8 cellular contexts compared by ENCODE assay signal in the genomic region with DNA sequence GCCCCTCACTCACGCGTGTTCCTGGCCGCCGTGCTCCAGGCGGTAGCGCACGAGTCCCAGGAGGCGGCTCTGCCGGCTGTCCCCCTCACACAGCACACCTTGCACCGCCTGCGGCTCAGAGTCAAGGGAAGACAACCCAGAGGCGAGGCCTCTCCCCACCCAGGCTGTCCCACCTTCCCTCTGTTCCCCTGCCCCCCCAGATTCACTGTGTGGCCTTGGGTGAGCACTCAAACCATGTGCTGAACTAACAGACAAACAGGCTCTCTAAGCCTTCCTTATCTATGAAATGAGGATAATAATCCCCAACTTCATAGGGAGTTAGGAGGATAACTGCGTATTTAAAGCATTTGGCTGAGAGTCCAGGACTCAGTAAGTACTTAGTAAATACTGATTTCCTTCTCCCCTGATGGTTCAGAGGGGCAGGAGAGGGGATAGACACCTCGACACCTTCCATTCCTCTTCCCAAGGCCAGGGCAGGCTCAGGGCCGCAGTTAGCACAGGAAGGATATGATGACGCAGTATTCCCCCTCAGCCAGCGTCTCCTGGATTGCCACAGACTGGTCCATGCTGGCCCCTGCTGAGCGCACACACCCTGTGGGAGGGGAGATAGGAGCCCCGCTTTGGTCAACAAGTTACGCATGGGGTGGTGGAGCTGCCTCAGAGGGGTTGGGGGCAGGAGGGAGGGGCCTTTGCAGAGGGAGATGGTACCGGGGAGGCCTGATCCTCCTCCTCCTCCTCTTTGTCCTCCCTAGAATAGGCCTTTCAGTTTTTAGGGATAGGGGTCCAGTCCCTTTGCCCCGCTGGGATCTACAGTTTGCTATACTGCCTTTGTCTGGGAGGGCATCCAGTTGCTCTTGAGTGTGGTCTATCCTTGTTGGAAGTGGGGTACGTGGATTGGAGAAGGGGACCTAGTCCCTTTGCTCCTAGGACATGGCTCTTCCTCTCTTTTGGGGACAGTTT. TPM values are rescaled to one million over a fixed set of nuclear protein-coding genes. Genes with fewer than 3 reads are reported as not detected.
A peak's percentile ranks its signal among the peaks of the same experiment; 100 is the strongest.
DNase-seq lines count a peak whose midpoint lies in the region; TF ChIP-seq lines count a peak whose summit lies in the region.

No MANE protein-coding gene starts in this region.

- H3K9me3 ChIP-seq in skeletal muscle satellite cell (replicated peaks; ENCODE audit: low read length), result no peaks in the 10 kb centered on the region

- no peaks in the 10 kb centered on the region for H3K27me3 ChIP-seq in skeletal muscle satellite cell (ENCODE audit: control insufficient read depth, insufficient read depth, low read length)

- peak overlapping the region; percentile 94 for H3K4me2 ChIP-seq in skeletal muscle satellite cell (ENCODE audit: low read length)

- peaks cover 28% of the 10 kb centered on the region for H3K4me1 ChIP-seq in skeletal muscle satellite cell (ENCODE audit: control insufficient read depth, insufficient read depth, low read length)

- H3K36me3 ChIP-seq in skeletal muscle satellite cell (ENCODE audit: insufficient read depth, low read length), result peaks cover 12% of the 10 kb centered on the region

- H3K4me3 ChIP-seq in cardiac fibroblast (replicated peaks in 1 of 2; ENCODE audit: low read depth in 2 of 2, low read length in 2 of 2) (peak overlapping the region; percentile 72 to 91), skeletal muscle satellite cell (ENCODE audit: low read length) (peak overlapping the region; percentile 75)

- H3K9ac ChIP-seq in skeletal muscle satellite cell (ENCODE audit: low read depth, low read length), result peak overlapping the region; percentile 92

- DNase-seq in NCI-H146 (lab: John Stamatoyannopoulos, UW) (peak; percentile 6), NCI-H146 treated with DMSO at 0.1 percent for 48 hours (lab: John Stamatoyannopoulos, UW; ENCODE audit: unreplicated experiment) (no peak), MV-4-11 (lab: John Stamatoyannopoulos, UW) (peak; percentile 34), cardiac fibroblast (ENCODE audit: low read depth in 2 of 2) (peak; percentile 93 to 98), iris pigment epithelial cell (ENCODE audit: low read depth) (peak; percentile 96)
- no peak for DNase-seq in activated effector memory CD4-positive, alpha-beta T cell treated with anti-CD3 and anti-CD28 coated beads, Interleukin-2, amount 50 U/mL, for 16 hours
- no peak for DNase-seq in activated CD4-positive, CD25-positive, alpha-beta regulatory T cell (lab: John Stamatoyannopoulos, UW)

- no peak for TF ChIP-seq CTCF in cardiac fibroblast (IDR thresholded peaks at IDR 0.05; ENCODE audit: low read depth, low read length)

RNA-seq across cellular contexts. Expression of a gene that starts 0.8 kb away (rescaled TPM):
- total RNA-seq in skeletal muscle satellite cell (2012; rRNA removed), result 24.5 and 25.3 TPM in 2 replicates

RNA-seq across cellular contexts. Expression of a gene that starts 43.8 kb away (rescaled TPM):
- total RNA-seq in skeletal muscle satellite cell (2012; rRNA removed), result 77.5 and 94.6 TPM in 2 replicates

RNA-seq across cellular contexts. Expression of a gene that starts 59.3 kb away (rescaled TPM):
- 13.1 and 17.2 TPM in 2 replicates for total RNA-seq in skeletal muscle satellite cell (2012; rRNA removed)

Comparison
In these comparisons a context has a peak if more than half of its experiments do, and no peak if none do; other contexts are left out.
1. DNase-seq: peak in NCI-H146 (single experiment), MV-4-11 (single experiment), cardiac fibroblast (2 of 2) and iris pigment epithelial cell (single experiment); none in NCI-H146 treated with DMSO at 0.1 percent for 48 hours (single experiment), activated effector memory CD4-positive, alpha-beta T cell treated with anti-CD3 and anti-CD28 coated beads, Interleukin-2, amount 50 U/mL, for 16 hours (single experiment) and activated CD4-positive, CD25-positive, alpha-beta regulatory T cell (0 of 4).